Comparison of ENCODE assay signal across 12 cellular contexts in genomic region chr2:58502931-58503330, GRCh38.
"Had no signal": no experiment of that assay in that cellular context is flagged by ENCODE, and none has a peak within 500 bp of the region (broad histone marks: within the 10 kb centered on the region; RNA-seq: fewer than 3 reads in every experiment).

No MANE protein-coding gene starts in this region.

- H3K4me1 Mint-ChIP-seq: naive thymus-derived CD8-positive, alpha-beta T cell had no signal

- H3K27ac Mint-ChIP-seq: naive thymus-derived CD8-positive, alpha-beta T cell had no signal

- H3K9me3 Mint-ChIP-seq: naive thymus-derived CD8-positive, alpha-beta T cell had no signal

- DNase-seq: effector memory CD4-positive, alpha-beta T cell; gastrocnemius medialis; heart right ventricle; hypothalamus; kidney glomerular epithelial cell; naive thymus-derived CD8-positive, alpha-beta T cell; sigmoid colon; stimulated activated CD4-positive, alpha-beta T cell treated with anti-CD3 and anti-CD28 coated beads, Interleukin-2, amount 100 ng/mL, for 24 hours; stimulated activated naive CD4-positive, alpha-beta T cell; stomach; substantia nigra; transverse colon had no signal

- H3K36me3 Mint-ChIP-seq: naive thymus-derived CD8-positive, alpha-beta T cell had no signal

- H3K4me3 Mint-ChIP-seq: naive thymus-derived CD8-positive, alpha-beta T cell had no signal
